ENCODE assay signal across 1 cellular context in the genomic region with DNA sequence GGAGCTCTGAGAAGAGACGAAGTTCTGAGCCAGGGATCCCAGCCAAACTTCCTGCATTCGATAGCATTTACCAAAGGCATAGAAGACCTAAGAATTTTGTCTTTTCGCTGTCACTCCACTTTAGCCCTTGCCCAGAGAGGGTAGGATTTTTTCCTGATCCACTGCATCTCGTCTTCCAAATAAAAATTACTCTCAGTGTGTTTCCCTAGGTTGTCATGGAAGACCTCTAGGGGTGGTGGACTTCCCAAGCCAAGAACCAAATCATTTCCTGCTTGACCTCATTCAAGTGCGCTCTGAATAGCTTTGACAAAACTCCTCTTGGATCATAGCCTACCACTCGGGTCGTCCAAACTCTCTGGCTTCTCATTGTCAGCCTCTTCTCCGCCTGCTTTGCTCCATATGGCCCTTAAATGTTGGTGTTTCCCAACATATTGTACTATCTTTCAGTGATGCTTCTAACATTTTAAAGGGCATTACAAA.
TF ChIP-seq lines count a peak whose summit lies in the region.

No MANE protein-coding gene starts in this region.

TF ChIP-seq in H1, 55 proteins besides CTCF, POLR2A, EP300 and RAD21:
- TF ChIP-seq SP4 (IDR thresholded peaks at IDR 0.05; ENCODE audit: low read length), result no peak
- TF ChIP-seq CREB1 (IDR thresholded peaks at IDR 0.05), result no peak
- no peak for TF ChIP-seq RFX5 (IDR thresholded peaks at IDR 0.05; ENCODE audit: borderline replicate concordance, low read depth, low read length)
- TF ChIP-seq HDAC2 (IDR thresholded peaks at IDR 0.05; ENCODE audit: borderline replicate concordance in 1 of 2, low read depth in 2 of 2, low read length in 2 of 2), result no peak
- TF ChIP-seq TAF7 (optimal IDR thresholded peaks at IDR 0.05; ENCODE audit: borderline replicate concordance, low read depth, low read length), result no peak
- TF ChIP-seq RNF2 (IDR thresholded peaks at IDR 0.05; ENCODE audit: borderline replicate concordance, low read depth, low read length, missing control alignments, poor library complexity, severe bottlenecking), result no peak
- no peak for TF ChIP-seq CEBPB (IDR thresholded peaks at IDR 0.05; ENCODE audit: low read depth, low read length)
- no peak for TF ChIP-seq JUN (IDR thresholded peaks at IDR 0.05; ENCODE audit: low read depth, low read length)
- no peak for TF ChIP-seq SAP30 (IDR thresholded peaks at IDR 0.05; ENCODE audit: insufficient read depth, insufficient replicate concordance, low read length)
- TF ChIP-seq, protein P1, sequence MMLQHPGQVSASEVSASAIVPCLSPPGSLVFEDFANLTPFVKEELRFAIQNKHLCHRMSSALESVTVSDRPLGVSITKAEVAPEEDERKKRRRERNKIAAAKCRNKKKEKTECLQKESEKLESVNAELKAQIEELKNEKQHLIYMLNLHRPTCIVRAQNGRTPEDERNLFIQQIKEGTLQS (IDR thresholded peaks at IDR 0.05; ENCODE audit: insufficient read depth, low read depth, low read length), result no peak
